Comparison of ENCODE assay signal across 8 cellular contexts in genomic region chr3:10008588-10009344, GRCh38.
DNase-seq lines count a peak whose midpoint lies in the region; ATAC-seq and TF ChIP-seq lines count a peak whose summit lies in the region.

No MANE protein-coding gene starts in this region.

- ATAC-seq in GM19023 (IDR thresholded peaks at IDR 0.05; ENCODE audit: unreplicated experiment) (peak; percentile 71), HG03378 (IDR thresholded peaks at IDR 0.05; ENCODE audit: unreplicated experiment) (peak; percentile 50)
- peak; percentile 83 for ATAC-seq in stimulated activated naive CD8-positive, alpha-beta T cell treated with anti-CD3 and anti-CD28 coated beads, Interleukin-15, amount 100 ng/mL, for 72 hours

- H3K4me1 Mint-ChIP-seq in nephron progenitor cell: peaks cover 29% of the 10 kb centered on the region
- H3K4me1 Mint-ChIP-seq in stimulated activated naive CD8-positive, alpha-beta T cell treated with anti-CD3 and anti-CD28 coated beads, Interleukin-15, amount 100 ng/mL, for 72 hours: peaks cover 42% of the 10 kb centered on the region

- no peaks in the 10 kb centered on the region for H3K9me3 Mint-ChIP-seq in nephron progenitor cell
- no peaks in the 10 kb centered on the region for H3K9me3 Mint-ChIP-seq in stimulated activated naive CD8-positive, alpha-beta T cell treated with anti-CD3 and anti-CD28 coated beads, Interleukin-15, amount 100 ng/mL, for 72 hours

- peak overlapping the region; percentile 48 for H3K27ac ChIP-seq in RWPE1

- no peak overlapping the region for H3K27ac Mint-ChIP-seq in nephron progenitor cell
- H3K27ac Mint-ChIP-seq in stimulated activated naive CD8-positive, alpha-beta T cell treated with anti-CD3 and anti-CD28 coated beads, Interleukin-15, amount 100 ng/mL, for 72 hours: peak overlapping the region in 1 of 2 donors; percentile 59

- H3K4me3 Mint-ChIP-seq in nephron progenitor cell: peak overlapping the region; percentile 75
- H3K4me3 Mint-ChIP-seq in stimulated activated naive CD8-positive, alpha-beta T cell treated with anti-CD3 and anti-CD28 coated beads, Interleukin-15, amount 100 ng/mL, for 72 hours: peak overlapping the region; percentile 64 to 68

- POLR2A ChIA-PET in RWPE1 (lab: Yijun Ruan, JAX; ENCODE audit: low non-redundant PET): no interaction called here

- peaks cover 3% of the 10 kb centered on the region for H3K27me3 Mint-ChIP-seq in nephron progenitor cell (ENCODE audit: low read depth, poor library complexity)
- peaks cover 25% of the 10 kb centered on the region for H3K27me3 Mint-ChIP-seq in stimulated activated naive CD8-positive, alpha-beta T cell treated with anti-CD3 and anti-CD28 coated beads, Interleukin-15, amount 100 ng/mL, for 72 hours

- H3K4me3 ChIP-seq in foreskin fibroblast (ENCODE audit: low read depth in 1 of 2, low read length in 2 of 2): peak overlapping the region; percentile 40 to 67

- DNase-seq in AG08395 (ENCODE audit: low spot score) (peak; percentile 86), RWPE1 (ENCODE audit: low spot score) (peak; percentile 64), activated gamma-delta T cell (lab: John Stamatoyannopoulos, UW) (peak; percentile 62), foreskin fibroblast (peak; percentile 79 to 93), nephron progenitor cell (peak; percentile 92)
- peak; percentile 79 for DNase-seq in stimulated activated naive CD8-positive, alpha-beta T cell treated with anti-CD3 and anti-CD28 coated beads, Interleukin-15, amount 100 ng/mL, for 72 hours

- H3K36me3 Mint-ChIP-seq in nephron progenitor cell (ENCODE audit: low read depth): no peaks in the 10 kb centered on the region

- TF ChIP-seq CTCF in RWPE1 (conservative IDR thresholded peaks at IDR 0.05; ENCODE audit: low read depth) (no peak), foreskin fibroblast (IDR thresholded peaks at IDR 0.05; ENCODE audit: low read depth, low read length) (no peak), nephron progenitor cell (IDR thresholded peaks at IDR 0.05) (no peak)

- CTCF ChIA-PET in RWPE1 (lab: Yijun Ruan, JAX): no interaction called here

Comparison
In these comparisons a context has a peak if more than half of its experiments do, and no peak if none do; other contexts are left out.
1. Peak in every context shown above with its lines: DNase-seq, ATAC-seq, H3K4me3 ChIP-seq and H3K27ac ChIP-seq.